Comparison of ENCODE assay signal across 1 cellular context in the genomic region with DNA sequence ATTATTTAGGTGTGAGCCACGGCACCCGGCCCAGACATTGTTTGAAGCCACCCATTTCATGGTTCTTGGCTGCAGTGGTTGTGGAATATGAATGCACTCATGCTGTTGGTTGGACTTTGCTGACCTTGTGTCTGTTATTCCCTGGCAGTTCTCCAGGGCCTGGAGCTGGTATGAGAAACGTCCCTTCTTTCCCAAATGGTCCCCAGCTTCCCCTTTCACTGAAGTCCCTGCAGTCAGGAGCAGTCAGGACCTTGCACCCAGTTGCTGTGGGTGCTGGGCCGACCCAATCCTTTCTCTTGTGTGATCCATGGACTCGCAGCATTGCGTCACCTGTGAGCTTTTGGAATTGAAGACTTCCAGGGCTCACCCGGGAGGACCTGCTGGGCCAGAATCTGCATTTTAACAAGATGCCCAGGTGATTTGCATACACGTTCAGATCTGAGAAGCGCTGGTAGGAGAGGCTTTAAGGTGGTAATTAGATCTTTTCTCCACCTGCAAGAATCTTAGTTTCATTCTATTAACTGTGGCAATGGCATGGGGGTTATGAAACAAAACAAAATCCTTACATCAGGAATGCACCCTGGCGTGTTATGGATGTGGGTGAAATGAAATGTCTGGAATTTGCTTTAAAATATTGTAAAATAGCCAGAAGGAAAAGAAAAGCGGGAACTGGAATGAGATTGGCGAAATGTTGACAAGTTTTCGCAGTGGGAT.
A peak's percentile ranks its signal among the peaks of the same experiment; 100 is the strongest.
TF ChIP-seq lines count a peak whose summit lies in the region.

No MANE protein-coding gene starts in this region.

TF ChIP-seq in HepG2, 621 proteins besides CTCF, POLR2A, EP300 and RAD21 (continued from another document and continues in another):
- TF ChIP-seq, protein P1, sequence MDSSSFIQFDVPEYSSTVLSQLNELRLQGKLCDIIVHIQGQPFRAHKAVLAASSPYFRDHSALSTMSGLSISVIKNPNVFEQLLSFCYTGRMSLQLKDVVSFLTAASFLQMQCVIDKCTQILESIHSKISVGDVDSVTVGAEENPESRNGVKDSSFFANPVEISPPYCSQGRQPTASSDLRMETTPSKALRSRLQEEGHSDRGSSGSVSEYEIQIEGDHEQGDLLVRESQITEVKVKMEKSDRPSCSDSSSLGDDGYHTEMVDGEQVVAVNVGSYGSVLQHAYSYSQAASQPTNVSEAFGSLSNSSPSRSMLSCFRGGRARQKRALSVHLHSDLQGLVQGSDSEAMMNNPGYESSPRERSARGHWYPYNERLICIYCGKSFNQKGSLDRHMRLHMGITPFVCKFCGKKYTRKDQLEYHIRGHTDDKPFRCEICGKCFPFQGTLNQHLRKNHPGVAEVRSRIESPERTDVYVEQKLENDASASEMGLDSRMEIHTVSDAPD (CRISPR knock-in tag; IDR thresholded peaks at IDR 0.05), result peak; percentile 76; the same call in 1 of the 2 replicates
- TF ChIP-seq, protein P2, sequence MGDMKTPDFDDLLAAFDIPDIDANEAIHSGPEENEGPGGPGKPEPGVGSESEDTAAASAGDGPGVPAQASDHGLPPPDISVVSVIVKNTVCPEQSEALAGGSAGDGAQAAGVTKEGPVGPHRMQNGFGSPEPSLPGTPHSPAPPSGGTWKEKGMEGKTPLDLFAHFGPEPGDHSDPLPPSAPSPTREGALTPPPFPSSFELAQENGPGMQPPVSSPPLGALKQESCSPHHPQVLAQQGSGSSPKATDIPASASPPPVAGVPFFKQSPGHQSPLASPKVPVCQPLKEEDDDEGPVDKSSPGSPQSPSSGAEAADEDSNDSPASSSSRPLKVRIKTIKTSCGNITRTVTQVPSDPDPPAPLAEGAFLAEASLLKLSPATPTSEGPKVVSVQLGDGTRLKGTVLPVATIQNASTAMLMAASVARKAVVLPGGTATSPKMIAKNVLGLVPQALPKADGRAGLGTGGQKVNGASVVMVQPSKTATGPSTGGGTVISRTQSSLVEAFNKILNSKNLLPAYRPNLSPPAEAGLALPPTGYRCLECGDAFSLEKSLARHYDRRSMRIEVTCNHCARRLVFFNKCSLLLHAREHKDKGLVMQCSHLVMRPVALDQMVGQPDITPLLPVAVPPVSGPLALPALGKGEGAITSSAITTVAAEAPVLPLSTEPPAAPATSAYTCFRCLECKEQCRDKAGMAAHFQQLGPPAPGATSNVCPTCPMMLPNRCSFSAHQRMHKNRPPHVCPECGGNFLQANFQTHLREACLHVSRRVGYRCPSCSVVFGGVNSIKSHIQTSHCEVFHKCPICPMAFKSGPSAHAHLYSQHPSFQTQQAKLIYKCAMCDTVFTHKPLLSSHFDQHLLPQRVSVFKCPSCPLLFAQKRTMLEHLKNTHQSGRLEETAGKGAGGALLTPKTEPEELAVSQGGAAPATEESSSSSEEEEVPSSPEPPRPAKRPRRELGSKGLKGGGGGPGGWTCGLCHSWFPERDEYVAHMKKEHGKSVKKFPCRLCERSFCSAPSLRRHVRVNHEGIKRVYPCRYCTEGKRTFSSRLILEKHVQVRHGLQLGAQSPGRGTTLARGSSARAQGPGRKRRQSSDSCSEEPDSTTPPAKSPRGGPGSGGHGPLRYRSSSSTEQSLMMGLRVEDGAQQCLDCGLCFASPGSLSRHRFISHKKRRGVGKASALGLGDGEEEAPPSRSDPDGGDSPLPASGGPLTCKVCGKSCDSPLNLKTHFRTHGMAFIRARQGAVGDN (CRISPR knock-in tag; IDR thresholded peaks at IDR 0.05), result peak; percentile 77
- TF ChIP-seq, protein P3, sequence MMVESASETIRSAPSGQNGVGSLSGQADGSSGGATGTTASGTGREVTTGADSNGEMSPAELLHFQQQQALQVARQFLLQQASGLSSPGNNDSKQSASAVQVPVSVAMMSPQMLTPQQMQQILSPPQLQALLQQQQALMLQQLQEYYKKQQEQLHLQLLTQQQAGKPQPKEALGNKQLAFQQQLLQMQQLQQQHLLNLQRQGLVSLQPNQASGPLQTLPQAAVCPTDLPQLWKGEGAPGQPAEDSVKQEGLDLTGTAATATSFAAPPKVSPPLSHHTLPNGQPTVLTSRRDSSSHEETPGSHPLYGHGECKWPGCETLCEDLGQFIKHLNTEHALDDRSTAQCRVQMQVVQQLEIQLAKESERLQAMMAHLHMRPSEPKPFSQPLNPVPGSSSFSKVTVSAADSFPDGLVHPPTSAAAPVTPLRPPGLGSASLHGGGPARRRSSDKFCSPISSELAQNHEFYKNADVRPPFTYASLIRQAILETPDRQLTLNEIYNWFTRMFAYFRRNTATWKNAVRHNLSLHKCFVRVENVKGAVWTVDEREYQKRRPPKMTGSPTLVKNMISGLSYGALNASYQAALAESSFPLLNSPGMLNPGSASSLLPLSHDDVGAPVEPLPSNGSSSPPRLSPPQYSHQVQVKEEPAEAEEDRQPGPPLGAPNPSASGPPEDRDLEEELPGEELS (CRISPR knock-in tag; IDR thresholded peaks at IDR 0.05), result peak; percentile 77; the same call in 1 of the 2 replicates
- TF ChIP-seq JUND (CRISPR knock-in tag; IDR thresholded peaks at IDR 0.05) (peak; percentile 80), SMAD3 (CRISPR knock-in tag; IDR thresholded peaks at IDR 0.05) (peak; percentile 90), SNAPC2 (CRISPR knock-in tag; IDR thresholded peaks at IDR 0.05) (peak; percentile 95), ELF1 (CRISPR knock-in tag; IDR thresholded peaks at IDR 0.05) (peak; percentile 52; the same call in 1 of the 2 replicates), AKAP8 (CRISPR knock-in tag; IDR thresholded peaks at IDR 0.05) (peak; percentile 52; the same call in 1 of the 2 replicates), HMG20A (CRISPR knock-in tag; IDR thresholded peaks at IDR 0.05; ENCODE audit: borderline replicate concordance) (peak; percentile 73; the same call in 1 of the 2 replicates), ZMYM4 (CRISPR knock-in tag; IDR thresholded peaks at IDR 0.05) (peak; percentile 94), CBX1 (IDR thresholded peaks at IDR 0.05; ENCODE audit: low read depth) (peak; percentile 52)
- TF ChIP-seq, protein P4, sequence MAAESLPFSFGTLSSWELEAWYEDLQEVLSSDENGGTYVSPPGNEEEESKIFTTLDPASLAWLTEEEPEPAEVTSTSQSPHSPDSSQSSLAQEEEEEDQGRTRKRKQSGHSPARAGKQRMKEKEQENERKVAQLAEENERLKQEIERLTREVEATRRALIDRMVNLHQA (CRISPR knock-in tag; IDR thresholded peaks at IDR 0.05), result peak; percentile 81; the same call in 1 of the 2 replicates
- TF ChIP-seq, protein P5, sequence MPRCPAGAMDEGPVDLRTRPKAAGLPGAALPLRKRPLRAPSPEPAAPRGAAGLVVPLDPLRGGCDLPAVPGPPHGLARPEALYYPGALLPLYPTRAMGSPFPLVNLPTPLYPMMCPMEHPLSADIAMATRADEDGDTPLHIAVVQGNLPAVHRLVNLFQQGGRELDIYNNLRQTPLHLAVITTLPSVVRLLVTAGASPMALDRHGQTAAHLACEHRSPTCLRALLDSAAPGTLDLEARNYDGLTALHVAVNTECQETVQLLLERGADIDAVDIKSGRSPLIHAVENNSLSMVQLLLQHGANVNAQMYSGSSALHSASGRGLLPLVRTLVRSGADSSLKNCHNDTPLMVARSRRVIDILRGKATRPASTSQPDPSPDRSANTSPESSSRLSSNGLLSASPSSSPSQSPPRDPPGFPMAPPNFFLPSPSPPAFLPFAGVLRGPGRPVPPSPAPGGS (CRISPR knock-in tag; IDR thresholded peaks at IDR 0.05), result peak; percentile 88; the same call in 1 of the 2 replicates
- TF ChIP-seq, protein P6, sequence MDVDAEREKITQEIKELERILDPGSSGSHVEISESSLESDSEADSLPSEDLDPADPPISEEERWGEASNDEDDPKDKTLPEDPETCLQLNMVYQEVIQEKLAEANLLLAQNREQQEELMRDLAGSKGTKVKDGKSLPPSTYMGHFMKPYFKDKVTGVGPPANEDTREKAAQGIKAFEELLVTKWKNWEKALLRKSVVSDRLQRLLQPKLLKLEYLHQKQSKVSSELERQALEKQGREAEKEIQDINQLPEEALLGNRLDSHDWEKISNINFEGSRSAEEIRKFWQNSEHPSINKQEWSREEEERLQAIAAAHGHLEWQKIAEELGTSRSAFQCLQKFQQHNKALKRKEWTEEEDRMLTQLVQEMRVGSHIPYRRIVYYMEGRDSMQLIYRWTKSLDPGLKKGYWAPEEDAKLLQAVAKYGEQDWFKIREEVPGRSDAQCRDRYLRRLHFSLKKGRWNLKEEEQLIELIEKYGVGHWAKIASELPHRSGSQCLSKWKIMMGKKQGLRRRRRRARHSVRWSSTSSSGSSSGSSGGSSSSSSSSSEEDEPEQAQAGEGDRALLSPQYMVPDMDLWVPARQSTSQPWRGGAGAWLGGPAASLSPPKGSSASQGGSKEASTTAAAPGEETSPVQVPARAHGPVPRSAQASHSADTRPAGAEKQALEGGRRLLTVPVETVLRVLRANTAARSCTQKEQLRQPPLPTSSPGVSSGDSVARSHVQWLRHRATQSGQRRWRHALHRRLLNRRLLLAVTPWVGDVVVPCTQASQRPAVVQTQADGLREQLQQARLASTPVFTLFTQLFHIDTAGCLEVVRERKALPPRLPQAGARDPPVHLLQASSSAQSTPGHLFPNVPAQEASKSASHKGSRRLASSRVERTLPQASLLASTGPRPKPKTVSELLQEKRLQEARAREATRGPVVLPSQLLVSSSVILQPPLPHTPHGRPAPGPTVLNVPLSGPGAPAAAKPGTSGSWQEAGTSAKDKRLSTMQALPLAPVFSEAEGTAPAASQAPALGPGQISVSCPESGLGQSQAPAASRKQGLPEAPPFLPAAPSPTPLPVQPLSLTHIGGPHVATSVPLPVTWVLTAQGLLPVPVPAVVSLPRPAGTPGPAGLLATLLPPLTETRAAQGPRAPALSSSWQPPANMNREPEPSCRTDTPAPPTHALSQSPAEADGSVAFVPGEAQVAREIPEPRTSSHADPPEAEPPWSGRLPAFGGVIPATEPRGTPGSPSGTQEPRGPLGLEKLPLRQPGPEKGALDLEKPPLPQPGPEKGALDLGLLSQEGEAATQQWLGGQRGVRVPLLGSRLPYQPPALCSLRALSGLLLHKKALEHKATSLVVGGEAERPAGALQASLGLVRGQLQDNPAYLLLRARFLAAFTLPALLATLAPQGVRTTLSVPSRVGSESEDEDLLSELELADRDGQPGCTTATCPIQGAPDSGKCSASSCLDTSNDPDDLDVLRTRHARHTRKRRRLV (CRISPR knock-in tag; IDR thresholded peaks at IDR 0.05), result peak; percentile 97
- TF ChIP-seq, protein P7, sequence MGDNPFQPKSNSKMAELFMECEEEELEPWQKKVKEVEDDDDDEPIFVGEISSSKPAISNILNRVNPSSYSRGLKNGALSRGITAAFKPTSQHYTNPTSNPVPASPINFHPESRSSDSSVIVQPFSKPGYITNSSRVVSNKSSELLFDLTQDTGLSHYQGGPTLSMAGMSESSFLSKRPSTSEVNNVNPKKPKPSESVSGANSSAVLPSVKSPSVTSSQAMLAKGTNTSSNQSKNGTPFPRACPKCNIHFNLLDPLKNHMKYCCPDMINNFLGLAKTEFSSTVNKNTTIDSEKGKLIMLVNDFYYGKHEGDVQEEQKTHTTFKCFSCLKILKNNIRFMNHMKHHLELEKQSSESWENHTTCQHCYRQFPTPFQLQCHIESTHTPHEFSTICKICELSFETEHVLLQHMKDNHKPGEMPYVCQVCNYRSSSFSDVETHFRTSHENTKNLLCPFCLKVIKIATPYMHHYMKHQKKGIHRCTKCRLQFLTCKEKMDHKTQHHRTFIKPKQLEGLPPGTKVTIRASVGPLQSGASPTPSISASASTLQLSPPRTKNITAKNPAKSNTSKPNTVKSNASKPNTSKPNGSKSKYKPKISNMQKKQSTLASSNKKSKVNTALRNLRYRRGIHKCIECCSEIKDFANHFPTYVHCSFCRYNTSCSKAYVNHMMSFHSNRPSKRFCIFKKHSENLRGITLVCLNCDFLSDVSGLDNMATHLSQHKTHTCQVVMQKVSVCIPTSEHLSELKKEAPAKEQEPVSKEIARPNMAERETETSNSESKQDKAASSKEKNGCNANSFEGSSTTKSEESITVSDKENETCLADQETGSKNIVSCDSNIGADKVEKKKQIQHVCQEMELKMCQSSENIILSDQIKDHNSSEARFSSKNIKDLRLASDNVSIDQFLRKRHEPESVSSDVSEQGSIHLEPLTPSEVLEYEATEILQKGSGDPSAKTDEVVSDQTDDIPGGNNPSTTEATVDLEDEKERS (CRISPR knock-in tag; IDR thresholded peaks at IDR 0.05), result 0 out of 2 replicates have a peak, but pooled peaks have one; percentile 71
- TF ChIP-seq, protein P8, sequence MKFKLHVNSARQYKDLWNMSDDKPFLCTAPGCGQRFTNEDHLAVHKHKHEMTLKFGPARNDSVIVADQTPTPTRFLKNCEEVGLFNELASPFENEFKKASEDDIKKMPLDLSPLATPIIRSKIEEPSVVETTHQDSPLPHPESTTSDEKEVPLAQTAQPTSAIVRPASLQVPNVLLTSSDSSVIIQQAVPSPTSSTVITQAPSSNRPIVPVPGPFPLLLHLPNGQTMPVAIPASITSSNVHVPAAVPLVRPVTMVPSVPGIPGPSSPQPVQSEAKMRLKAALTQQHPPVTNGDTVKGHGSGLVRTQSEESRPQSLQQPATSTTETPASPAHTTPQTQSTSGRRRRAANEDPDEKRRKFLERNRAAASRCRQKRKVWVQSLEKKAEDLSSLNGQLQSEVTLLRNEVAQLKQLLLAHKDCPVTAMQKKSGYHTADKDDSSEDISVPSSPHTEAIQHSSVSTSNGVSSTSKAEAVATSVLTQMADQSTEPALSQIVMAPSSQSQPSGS (CRISPR knock-in tag; IDR thresholded peaks at IDR 0.05), result peak; percentile 98
- TF ChIP-seq, protein P9, sequence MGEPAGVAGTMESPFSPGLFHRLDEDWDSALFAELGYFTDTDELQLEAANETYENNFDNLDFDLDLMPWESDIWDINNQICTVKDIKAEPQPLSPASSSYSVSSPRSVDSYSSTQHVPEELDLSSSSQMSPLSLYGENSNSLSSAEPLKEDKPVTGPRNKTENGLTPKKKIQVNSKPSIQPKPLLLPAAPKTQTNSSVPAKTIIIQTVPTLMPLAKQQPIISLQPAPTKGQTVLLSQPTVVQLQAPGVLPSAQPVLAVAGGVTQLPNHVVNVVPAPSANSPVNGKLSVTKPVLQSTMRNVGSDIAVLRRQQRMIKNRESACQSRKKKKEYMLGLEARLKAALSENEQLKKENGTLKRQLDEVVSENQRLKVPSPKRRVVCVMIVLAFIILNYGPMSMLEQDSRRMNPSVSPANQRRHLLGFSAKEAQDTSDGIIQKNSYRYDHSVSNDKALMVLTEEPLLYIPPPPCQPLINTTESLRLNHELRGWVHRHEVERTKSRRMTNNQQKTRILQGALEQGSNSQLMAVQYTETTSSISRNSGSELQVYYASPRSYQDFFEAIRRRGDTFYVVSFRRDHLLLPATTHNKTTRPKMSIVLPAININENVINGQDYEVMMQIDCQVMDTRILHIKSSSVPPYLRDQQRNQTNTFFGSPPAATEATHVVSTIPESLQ (CRISPR knock-in tag; conservative IDR thresholded peaks at IDR 0.05), result 0 out of 2 replicates have a peak, but pooled peaks have one; percentile 44
